ENCODE assay signal across 1 cellular context in the genomic region with DNA sequence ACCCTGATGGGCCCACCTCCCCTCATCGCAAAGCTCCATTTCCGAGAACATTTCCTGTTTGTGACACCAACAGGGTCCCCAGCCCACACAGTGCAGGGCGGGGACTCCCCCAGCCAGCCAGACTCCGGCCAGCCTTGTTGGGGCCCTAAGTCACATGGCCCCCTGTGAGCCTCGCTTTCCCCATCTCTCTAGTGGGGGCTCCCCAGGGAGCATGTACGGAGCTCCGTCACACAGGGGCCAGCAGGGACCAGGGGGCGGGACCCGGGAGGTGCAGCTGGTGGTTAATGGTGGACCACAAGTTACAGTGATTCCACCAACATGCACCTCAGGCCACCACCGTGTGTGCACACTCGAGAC.
TF ChIP-seq lines count a peak whose summit lies in the region.

No MANE protein-coding gene starts in this region.

TF ChIP-seq in K562, 482 proteins besides CTCF, POLR2A, EP300 and RAD21:
- TF ChIP-seq, protein P1, sequence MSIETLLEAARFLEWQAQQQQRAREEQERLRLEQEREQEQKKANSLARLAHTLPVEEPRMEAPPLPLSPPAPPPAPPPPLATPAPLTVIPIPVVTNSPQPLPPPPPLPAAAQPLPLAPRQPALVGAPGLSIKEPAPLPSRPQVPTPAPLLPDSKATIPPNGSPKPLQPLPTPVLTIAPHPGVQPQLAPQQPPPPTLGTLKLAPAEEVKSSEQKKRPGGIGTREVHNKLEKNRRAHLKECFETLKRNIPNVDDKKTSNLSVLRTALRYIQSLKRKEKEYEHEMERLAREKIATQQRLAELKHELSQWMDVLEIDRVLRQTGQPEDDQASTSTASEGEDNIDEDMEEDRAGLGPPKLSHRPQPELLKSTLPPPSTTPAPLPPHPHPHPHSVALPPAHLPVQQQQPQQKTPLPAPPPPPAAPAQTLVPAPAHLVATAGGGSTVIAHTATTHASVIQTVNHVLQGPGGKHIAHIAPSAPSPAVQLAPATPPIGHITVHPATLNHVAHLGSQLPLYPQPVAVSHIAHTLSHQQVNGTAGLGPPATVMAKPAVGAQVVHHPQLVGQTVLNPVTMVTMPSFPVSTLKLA (conservative IDR thresholded peaks at IDR 0.05), result peak in 1 of 2 experiments; percentile 38; a peak in 1 of 4 replicates
- TF ChIP-seq, protein P2, sequence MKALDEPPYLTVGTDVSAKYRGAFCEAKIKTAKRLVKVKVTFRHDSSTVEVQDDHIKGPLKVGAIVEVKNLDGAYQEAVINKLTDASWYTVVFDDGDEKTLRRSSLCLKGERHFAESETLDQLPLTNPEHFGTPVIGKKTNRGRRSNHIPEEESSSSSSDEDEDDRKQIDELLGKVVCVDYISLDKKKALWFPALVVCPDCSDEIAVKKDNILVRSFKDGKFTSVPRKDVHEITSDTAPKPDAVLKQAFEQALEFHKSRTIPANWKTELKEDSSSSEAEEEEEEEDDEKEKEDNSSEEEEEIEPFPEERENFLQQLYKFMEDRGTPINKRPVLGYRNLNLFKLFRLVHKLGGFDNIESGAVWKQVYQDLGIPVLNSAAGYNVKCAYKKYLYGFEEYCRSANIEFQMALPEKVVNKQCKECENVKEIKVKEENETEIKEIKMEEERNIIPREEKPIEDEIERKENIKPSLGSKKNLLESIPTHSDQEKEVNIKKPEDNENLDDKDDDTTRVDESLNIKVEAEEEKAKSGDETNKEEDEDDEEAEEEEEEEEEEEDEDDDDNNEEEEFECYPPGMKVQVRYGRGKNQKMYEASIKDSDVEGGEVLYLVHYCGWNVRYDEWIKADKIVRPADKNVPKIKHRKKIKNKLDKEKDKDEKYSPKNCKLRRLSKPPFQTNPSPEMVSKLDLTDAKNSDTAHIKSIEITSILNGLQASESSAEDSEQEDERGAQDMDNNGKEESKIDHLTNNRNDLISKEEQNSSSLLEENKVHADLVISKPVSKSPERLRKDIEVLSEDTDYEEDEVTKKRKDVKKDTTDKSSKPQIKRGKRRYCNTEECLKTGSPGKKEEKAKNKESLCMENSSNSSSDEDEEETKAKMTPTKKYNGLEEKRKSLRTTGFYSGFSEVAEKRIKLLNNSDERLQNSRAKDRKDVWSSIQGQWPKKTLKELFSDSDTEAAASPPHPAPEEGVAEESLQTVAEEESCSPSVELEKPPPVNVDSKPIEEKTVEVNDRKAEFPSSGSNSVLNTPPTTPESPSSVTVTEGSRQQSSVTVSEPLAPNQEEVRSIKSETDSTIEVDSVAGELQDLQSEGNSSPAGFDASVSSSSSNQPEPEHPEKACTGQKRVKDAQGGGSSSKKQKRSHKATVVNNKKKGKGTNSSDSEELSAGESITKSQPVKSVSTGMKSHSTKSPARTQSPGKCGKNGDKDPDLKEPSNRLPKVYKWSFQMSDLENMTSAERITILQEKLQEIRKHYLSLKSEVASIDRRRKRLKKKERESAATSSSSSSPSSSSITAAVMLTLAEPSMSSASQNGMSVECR (CRISPR knock-in tag; IDR thresholded peaks at IDR 0.05), result peak; percentile 70
- TF ChIP-seq POLR2G (IDR thresholded peaks at IDR 0.05; ENCODE audit: low read depth, low read length) (0 out of 2 replicates have a peak, but pooled peaks have one; percentile 36), ZNF57 (CRISPR knock-in tag; IDR thresholded peaks at IDR 0.05) (0 out of 2 replicates have a peak, but pooled peaks have one; percentile 34), KHSRP (IDR thresholded peaks at IDR 0.05) (no peak), ZNF121 (CRISPR knock-in tag; conservative IDR thresholded peaks at IDR 0.05) (no peak), ZBTB8A (IDR thresholded peaks at IDR 0.05; ENCODE audit: partially characterized antibody) (no peak), ZC3H8 (IDR thresholded peaks at IDR 0.05) (no peak), ZBTB7A (IDR thresholded peaks at IDR 0.05; ENCODE audit: borderline replicate concordance, control insufficient read depth, low read depth, low read length) (0 out of 2 replicates have a peak, but pooled peaks have one; percentile 40), TEAD4 (IDR thresholded peaks at IDR 0.05; ENCODE audit: low read length) (no peak), TEAD4 (CRISPR knock-in tag; IDR thresholded peaks at IDR 0.05; ENCODE audit: borderline replicate concordance) (0 out of 2 replicates have a peak, but pooled peaks have one; percentile 27), RBFOX2 (IDR thresholded peaks at IDR 0.05; ENCODE audit: low read depth, low read length) (peak; percentile 50)
- TF ChIP-seq, protein P3, sequence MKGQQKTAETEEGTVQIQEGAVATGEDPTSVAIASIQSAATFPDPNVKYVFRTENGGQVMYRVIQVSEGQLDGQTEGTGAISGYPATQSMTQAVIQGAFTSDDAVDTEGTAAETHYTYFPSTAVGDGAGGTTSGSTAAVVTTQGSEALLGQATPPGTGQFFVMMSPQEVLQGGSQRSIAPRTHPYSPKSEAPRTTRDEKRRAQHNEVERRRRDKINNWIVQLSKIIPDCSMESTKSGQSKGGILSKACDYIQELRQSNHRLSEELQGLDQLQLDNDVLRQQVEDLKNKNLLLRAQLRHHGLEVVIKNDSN (CRISPR knock-in tag; IDR thresholded peaks at IDR 0.05), result peak; percentile 44
- TF ChIP-seq, protein P4, sequence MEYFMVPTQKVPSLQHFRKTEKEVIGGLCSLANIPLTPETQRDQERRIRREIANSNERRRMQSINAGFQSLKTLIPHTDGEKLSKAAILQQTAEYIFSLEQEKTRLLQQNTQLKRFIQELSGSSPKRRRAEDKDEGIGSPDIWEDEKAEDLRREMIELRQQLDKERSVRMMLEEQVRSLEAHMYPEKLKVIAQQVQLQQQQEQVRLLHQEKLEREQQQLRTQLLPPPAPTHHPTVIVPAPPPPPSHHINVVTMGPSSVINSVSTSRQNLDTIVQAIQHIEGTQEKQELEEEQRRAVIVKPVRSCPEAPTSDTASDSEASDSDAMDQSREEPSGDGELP (CRISPR knock-in tag; IDR thresholded peaks at IDR 0.05; ENCODE audit: borderline replicate concordance), result peak; percentile 57; the same call in 1 of the 2 replicates
- TF ChIP-seq, protein P5, sequence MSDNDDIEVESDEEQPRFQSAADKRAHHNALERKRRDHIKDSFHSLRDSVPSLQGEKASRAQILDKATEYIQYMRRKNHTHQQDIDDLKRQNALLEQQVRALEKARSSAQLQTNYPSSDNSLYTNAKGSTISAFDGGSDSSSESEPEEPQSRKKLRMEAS (CRISPR knock-in tag; IDR thresholded peaks at IDR 0.05), result peak; percentile 46; the same call in 1 of the 2 replicates
- TF ChIP-seq, protein P6, sequence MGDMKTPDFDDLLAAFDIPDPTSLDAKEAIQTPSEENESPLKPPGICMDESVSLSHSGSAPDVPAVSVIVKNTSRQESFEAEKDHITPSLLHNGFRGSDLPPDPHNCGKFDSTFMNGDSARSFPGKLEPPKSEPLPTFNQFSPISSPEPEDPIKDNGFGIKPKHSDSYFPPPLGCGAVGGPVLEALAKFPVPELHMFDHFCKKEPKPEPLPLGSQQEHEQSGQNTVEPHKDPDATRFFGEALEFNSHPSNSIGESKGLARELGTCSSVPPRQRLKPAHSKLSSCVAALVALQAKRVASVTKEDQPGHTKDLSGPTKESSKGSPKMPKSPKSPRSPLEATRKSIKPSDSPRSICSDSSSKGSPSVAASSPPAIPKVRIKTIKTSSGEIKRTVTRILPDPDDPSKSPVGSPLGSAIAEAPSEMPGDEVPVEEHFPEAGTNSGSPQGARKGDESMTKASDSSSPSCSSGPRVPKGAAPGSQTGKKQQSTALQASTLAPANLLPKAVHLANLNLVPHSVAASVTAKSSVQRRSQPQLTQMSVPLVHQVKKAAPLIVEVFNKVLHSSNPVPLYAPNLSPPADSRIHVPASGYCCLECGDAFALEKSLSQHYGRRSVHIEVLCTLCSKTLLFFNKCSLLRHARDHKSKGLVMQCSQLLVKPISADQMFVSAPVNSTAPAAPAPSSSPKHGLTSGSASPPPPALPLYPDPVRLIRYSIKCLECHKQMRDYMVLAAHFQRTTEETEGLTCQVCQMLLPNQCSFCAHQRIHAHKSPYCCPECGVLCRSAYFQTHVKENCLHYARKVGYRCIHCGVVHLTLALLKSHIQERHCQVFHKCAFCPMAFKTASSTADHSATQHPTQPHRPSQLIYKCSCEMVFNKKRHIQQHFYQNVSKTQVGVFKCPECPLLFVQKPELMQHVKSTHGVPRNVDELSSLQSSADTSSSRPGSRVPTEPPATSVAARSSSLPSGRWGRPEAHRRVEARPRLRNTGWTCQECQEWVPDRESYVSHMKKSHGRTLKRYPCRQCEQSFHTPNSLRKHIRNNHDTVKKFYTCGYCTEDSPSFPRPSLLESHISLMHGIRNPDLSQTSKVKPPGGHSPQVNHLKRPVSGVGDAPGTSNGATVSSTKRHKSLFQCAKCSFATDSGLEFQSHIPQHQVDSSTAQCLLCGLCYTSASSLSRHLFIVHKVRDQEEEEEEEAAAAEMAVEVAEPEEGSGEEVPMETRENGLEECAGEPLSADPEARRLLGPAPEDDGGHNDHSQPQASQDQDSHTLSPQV (IDR thresholded peaks at IDR 0.05), result no peak
